In genomic region chr11:122632178-122632824, GRCh38 we compare ENCODE assay signal across 1 cellular context.
TF ChIP-seq lines count a peak whose summit lies in the region.

No MANE protein-coding gene starts in this region.

TF ChIP-seq in HCT116, 20 proteins besides CTCF, POLR2A, EP300 and RAD21:
- TF ChIP-seq REST (IDR thresholded peaks at IDR 0.05; ENCODE audit: low read depth) = no peak
- TF ChIP-seq TCF7L2 (IDR thresholded peaks at IDR 0.05; ENCODE audit: borderline replicate concordance, extremely low read depth, insufficient read depth, insufficient read length) = no peak
- no peak for TF ChIP-seq ELF1 (IDR thresholded peaks at IDR 0.05; ENCODE audit: borderline replicate concordance, low read depth)
- TF ChIP-seq ZBTB33 (IDR thresholded peaks at IDR 0.05; ENCODE audit: extremely low read depth, insufficient replicate concordance, low read length) = no peak
- TF ChIP-seq FOSL1 (IDR thresholded peaks at IDR 0.05; ENCODE audit: low read depth) = no peak
- TF ChIP-seq EZH2phosphoT487 (IDR thresholded peaks at IDR 0.05; ENCODE audit: borderline replicate concordance) = no peak
- no peak for TF ChIP-seq ZNF274 (IDR thresholded peaks at IDR 0.05; ENCODE audit: low read depth, low read length)
- TF ChIP-seq CEBPB (IDR thresholded peaks at IDR 0.05; ENCODE audit: low read depth) = no peak
- TF ChIP-seq YY1 (IDR thresholded peaks at IDR 0.05; ENCODE audit: extremely low read depth, insufficient replicate concordance, low read depth, low read length) = no peak
- TF ChIP-seq POLR2AphosphoS5 (IDR thresholded peaks at IDR 0.05; ENCODE audit: low read depth, low read length) = no peak
- TF ChIP-seq SP1 (IDR thresholded peaks at IDR 0.05; ENCODE audit: low read depth) = no peak
- no peak for TF ChIP-seq MAX (IDR thresholded peaks at IDR 0.05)
- no peak for TF ChIP-seq EZH2 (IDR thresholded peaks at IDR 0.05)
- no peak for TF ChIP-seq JUND (IDR thresholded peaks at IDR 0.05)
- TF ChIP-seq CBX3 (IDR thresholded peaks at IDR 0.05; ENCODE audit: low read depth) = no peak
- no peak for TF ChIP-seq EGR1 (IDR thresholded peaks at IDR 0.05; ENCODE audit: low read depth)
- TF ChIP-seq ZFX (IDR thresholded peaks at IDR 0.05) = no peak
- TF ChIP-seq SIN3A (IDR thresholded peaks at IDR 0.05; ENCODE audit: low read depth) = no peak
TF ChIP-seq in HCT116: peak in this region for 0.
